Comparison of ENCODE assay signal across 9 cellular contexts in the genomic region with DNA sequence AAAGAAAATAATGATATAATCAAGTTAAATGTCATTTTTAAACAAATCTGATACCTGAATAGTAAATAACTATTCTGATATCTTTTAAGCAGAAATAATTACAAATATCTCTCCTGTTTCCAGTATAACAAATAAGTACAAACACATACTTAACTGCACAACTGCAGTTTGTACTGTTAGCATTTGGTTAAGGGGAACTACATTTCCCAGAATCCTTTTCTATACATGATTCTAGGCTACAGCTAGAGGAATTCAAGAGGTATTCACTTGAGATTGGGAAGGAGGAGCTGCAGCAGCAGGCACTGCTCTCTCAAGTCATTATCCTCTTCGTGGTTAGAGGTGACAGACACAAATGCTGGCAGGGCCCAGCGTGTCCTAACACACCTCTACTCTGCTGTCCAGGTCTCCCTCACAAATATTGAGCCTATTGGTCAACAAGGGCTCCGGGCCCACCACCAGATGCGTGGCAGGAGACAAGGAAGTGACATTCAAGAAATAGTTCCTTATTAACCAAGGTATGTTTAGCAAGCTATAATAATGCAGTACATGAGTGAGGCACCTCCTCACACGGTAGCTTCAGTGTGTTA.
DNase-seq lines count a peak whose midpoint lies in the region; ATAC-seq and TF ChIP-seq lines count a peak whose summit lies in the region.
"Had no signal": no experiment of that assay in that cellular context is flagged by ENCODE, and none has a peak within 500 bp of the region (broad histone marks: within the 10 kb centered on the region; RNA-seq: fewer than 3 reads in every experiment).

No MANE protein-coding gene starts in this region.

- H3K4me1 ChIP-seq in SJSA1 (replicated peaks): peaks cover 32% of the 10 kb centered on the region
- H3K4me1 ChIP-seq in effector memory CD4-positive, alpha-beta T cell (ENCODE audit: control insufficient read depth, insufficient read depth, low read length, poor library complexity, severe bottlenecking): peaks cover 35% of the 10 kb centered on the region

- CTCF ChIA-PET in activated CD4-positive, alpha-beta T cell treated with anti-CD3 and anti-CD28 coated beads for 36 hours (lab: Charles Lee): interaction anchor here (0.6 to 1.0 kb wide), 2 partner anchors 123 to 187 kb away, joined by 3 read pairs; no protein-coding TSS in a partner anchor

- H3K9me3 ChIP-seq in SJSA1 (replicated peaks): no peaks in the 10 kb centered on the region
- H3K9me3 ChIP-seq in effector memory CD4-positive, alpha-beta T cell (ENCODE audit: control insufficient read depth, low read length): no peaks in the 10 kb centered on the region

- no peak for TF ChIP-seq CTCF in fibroblast of mammary gland (conservative IDR thresholded peaks at IDR 0.05; ENCODE audit: control insufficient read depth, insufficient read depth, low read depth, low read length)

- no peaks in the 10 kb centered on the region for H3K27me3 Mint-ChIP-seq in activated CD4-positive, alpha-beta T cell treated with anti-CD3 and anti-CD28 coated beads for 36 hours

- H3K27me3 ChIP-seq in SJSA1 (replicated peaks): no peaks in the 10 kb centered on the region
- no peaks in the 10 kb centered on the region for H3K27me3 ChIP-seq in effector memory CD4-positive, alpha-beta T cell (replicated peaks; ENCODE audit: control insufficient read depth, insufficient read depth, low read length, poor library complexity, severe bottlenecking)
- H3K27me3 ChIP-seq: BLaER1 treated with 17β-estradiol and CSF1 and Interleukin-3, amounts not matched to agents 10 nM and 100 nM had no signal

- ATAC-seq in activated CD4-positive, alpha-beta T cell treated with anti-CD3 and anti-CD28 coated beads for 36 hours: peak; percentile 24
- peak; percentile 33 for ATAC-seq in stimulated activated effector memory CD8-positive, alpha-beta T cell treated with anti-CD3 and anti-CD28 coated beads, Interleukin-12 subunit alpha, Interleukin-12 subunit beta, amount 100 ng/mL, for 72 hours
- no peak for ATAC-seq in GM19328 (IDR thresholded peaks at IDR 0.05; ENCODE audit: unreplicated experiment)

- H3K36me3 ChIP-seq in SJSA1: no peaks in the 10 kb centered on the region
- peaks cover 26% of the 10 kb centered on the region for H3K36me3 ChIP-seq in effector memory CD4-positive, alpha-beta T cell (ENCODE audit: control insufficient read depth, insufficient read depth, low read length)

- no peak for DNase-seq in activated CD4-positive, alpha-beta T cell treated with anti-CD3 and anti-CD28 coated beads for 36 hours
- DNase-seq in activated CD4-positive, alpha-beta T cell treated with anti-CD3 and anti-CD28 coated beads for 4 hours: no peak
- DNase-seq in SJSA1 (ENCODE audit: low read depth in 1 of 2, low spot score in 2 of 2) (peak in 1 of 2 experiments; percentile 56), fibroblast of mammary gland (ENCODE audit: low read depth) (peak; percentile 51)
- DNase-seq in stimulated activated effector memory CD8-positive, alpha-beta T cell treated with anti-CD3 and anti-CD28 coated beads, Interleukin-12 subunit alpha, Interleukin-12 subunit beta, amount 100 ng/mL, for 72 hours (ENCODE audit: low spot score in 2 of 2): no peak
- no peak for DNase-seq in effector memory CD4-positive, alpha-beta T cell
- DNase-seq in stimulated activated CD4-positive, alpha-beta T cell treated with anti-CD3 and anti-CD28 coated beads, Interleukin-4, amount 100 ng/mL, for 1 hour: no peak

- POLR2A ChIA-PET in activated CD4-positive, alpha-beta T cell treated with anti-CD3 and anti-CD28 coated beads for 36 hours (lab: Charles Lee): interaction anchor here (0.5 to 0.6 kb wide), 2 partner anchors 94 to 111 kb away, joined by 3 to 4 read pairs; no protein-coding TSS in a partner anchor

- no peak overlapping the region for H3K4me3 Mint-ChIP-seq in activated CD4-positive, alpha-beta T cell treated with anti-CD3 and anti-CD28 coated beads for 36 hours
- H3K4me3 Mint-ChIP-seq in stimulated activated effector memory CD8-positive, alpha-beta T cell treated with anti-CD3 and anti-CD28 coated beads, Interleukin-12 subunit alpha, Interleukin-12 subunit beta, amount 100 ng/mL, for 72 hours: peak overlapping the region; percentile 19

- H3K27ac ChIP-seq in SJSA1: peak overlapping the region; percentile 79
- no peak overlapping the region for H3K27ac ChIP-seq in effector memory CD4-positive, alpha-beta T cell (ENCODE audit: insufficient read depth, low read length, poor library complexity, severe bottlenecking)
- H3K27ac ChIP-seq: BLaER1 treated with 17β-estradiol and CSF1 and Interleukin-3, amounts not matched to agents 10 nM and 100 nM had no signal

- peaks cover 31% of the 10 kb centered on the region for H3K36me3 Mint-ChIP-seq in activated CD4-positive, alpha-beta T cell treated with anti-CD3 and anti-CD28 coated beads for 36 hours (ENCODE audit: low read depth)
- no peaks in the 10 kb centered on the region for H3K36me3 Mint-ChIP-seq in stimulated activated effector memory CD8-positive, alpha-beta T cell treated with anti-CD3 and anti-CD28 coated beads, Interleukin-12 subunit alpha, Interleukin-12 subunit beta, amount 100 ng/mL, for 72 hours

- H3K9me3 Mint-ChIP-seq in activated CD4-positive, alpha-beta T cell treated with anti-CD3 and anti-CD28 coated beads for 36 hours (ENCODE audit: low read depth): no peaks in the 10 kb centered on the region
- H3K9me3 Mint-ChIP-seq in stimulated activated effector memory CD8-positive, alpha-beta T cell treated with anti-CD3 and anti-CD28 coated beads, Interleukin-12 subunit alpha, Interleukin-12 subunit beta, amount 100 ng/mL, for 72 hours: no peaks in the 10 kb centered on the region

- intact Hi-C loops in activated CD4-positive, alpha-beta T cell treated with anti-CD3 and anti-CD28 coated beads for 36 hours (cut with DNase I, micrococcal nuclease): no loop called here

- H3K27ac Mint-ChIP-seq in activated CD4-positive, alpha-beta T cell treated with anti-CD3 and anti-CD28 coated beads for 36 hours: peak overlapping the region; percentile 67
- peak overlapping the region; percentile 68 for H3K27ac Mint-ChIP-seq in stimulated activated effector memory CD8-positive, alpha-beta T cell treated with anti-CD3 and anti-CD28 coated beads, Interleukin-12 subunit alpha, Interleukin-12 subunit beta, amount 100 ng/mL, for 72 hours

- peak overlapping the region; percentile 28 for H3K4me3 ChIP-seq in SJSA1
- peak overlapping the region; percentile 15 for H3K4me3 ChIP-seq in fibroblast of mammary gland (ENCODE audit: control insufficient read depth, low read depth, low read length)
- H3K4me3 ChIP-seq in effector memory CD4-positive, alpha-beta T cell (ENCODE audit: insufficient read depth, low read depth, low read length, poor library complexity, severe bottlenecking): no peak overlapping the region
- H3K4me3 ChIP-seq: BLaER1 treated with 17β-estradiol and CSF1 and Interleukin-3, amounts not matched to agents 10 nM and 100 nM had no signal

- peaks cover 75% of the 10 kb centered on the region for H3K4me1 Mint-ChIP-seq in activated CD4-positive, alpha-beta T cell treated with anti-CD3 and anti-CD28 coated beads for 36 hours
- H3K4me1 Mint-ChIP-seq in stimulated activated effector memory CD8-positive, alpha-beta T cell treated with anti-CD3 and anti-CD28 coated beads, Interleukin-12 subunit alpha, Interleukin-12 subunit beta, amount 100 ng/mL, for 72 hours: peaks cover 72% of the 10 kb centered on the region
